ENCODE assay signal across 20 cellular contexts in genomic region chr6:75118925-75119515, GRCh38.
DNase-seq lines count a peak whose midpoint lies in the region; ATAC-seq and TF ChIP-seq lines count a peak whose summit lies in the region.
"Had no signal": no experiment of that assay in that cellular context is flagged by ENCODE, and none has a peak within 500 bp of the region (broad histone marks: within the 10 kb centered on the region; RNA-seq: fewer than 3 reads in every experiment).

No MANE protein-coding gene starts in this region.

- H4K5ac ChIP-seq in IMR-90 (ENCODE audit: low read depth, low read length) = no peak overlapping the region

- no peak overlapping the region for H3K9ac ChIP-seq in IMR-90 (ENCODE audit: low read depth, low read length)

- no peak overlapping the region for H3K56ac ChIP-seq in IMR-90 (ENCODE audit: extremely low read depth, insufficient read depth, low read length)

- H2BK15ac ChIP-seq in IMR-90 (ENCODE audit: low read depth, low read length) = no peak overlapping the region

- DNase-seq in Caki2 (ENCODE audit: low read depth) (peak; percentile 70), IMR-90 (no peak), kidney tubule cell (ENCODE audit: low spot score) (peak; percentile 50), thyroid gland (peak; percentile 27 to 47), T-helper 9 cell (no peak), NCI-H187 (lab: John Stamatoyannopoulos, UW) (no peak)
- DNase-seq: ACHN; C1 segment of cervical spinal cord; CD8-positive, alpha-beta memory T cell; DMS79 treated with DMSO at 0.1 percent for 48 hours; H9; NCI-H1105; NCI-H1694; NCI-H510A; NCI-H748 treated with DMSO at 0.1 percent for 48 hours; NK-92 treated with Interleukin-12 subunit alpha and Interleukin-12 subunit beta, amount 100 ng/mL, for 24 hours; SHP77 had no signal

- no peak overlapping the region for H2AFZ ChIP-seq in IMR-90 (replicated peaks; ENCODE audit: low read length, poor library complexity)

- H4K91ac ChIP-seq in IMR-90 (ENCODE audit: insufficient read depth, low read depth, low read length) = no peak overlapping the region

- no peak overlapping the region for H2AK5ac ChIP-seq in IMR-90 (ENCODE audit: low read depth, low read length)

- no peaks in the 10 kb centered on the region for H3K27me3 ChIP-seq in IMR-90 (ENCODE audit: control insufficient read depth, insufficient read depth, low read length)
- no peaks in the 10 kb centered on the region for H3K27me3 ChIP-seq in thyroid gland

- dilution Hi-C loops in IMR-90 (cut with HindIII; ENCODE audit: low sequenced_read_pairs, unreplicated experiment) = no loop called here

- POLR2A ChIA-PET in IMR-90 (lab: Charles Lee; ENCODE audit: unreplicated experiment) = no interaction called here

- H3K4me3 ChIP-seq in IMR-90 (ENCODE audit: insufficient read depth, low read depth, low read length) (no peak overlapping the region), thyroid gland (replicated peaks in 1 of 3) (no peak overlapping the region)
- H3K4me3 ChIP-seq: SK-N-MC had no signal

- no peak overlapping the region for H3K18ac ChIP-seq in IMR-90 (ENCODE audit: low read depth, low read length)

- peaks cover 8% of the 10 kb centered on the region for H3K9me1 ChIP-seq in IMR-90 (ENCODE audit: insufficient read depth, low read length)

- in situ Hi-C loops in Caki2 (cut with HindIII; ENCODE audit: low pct_unique_long_range_greater_than_20kb, low sequenced_read_pairs) (no loop called here), IMR-90 (cut with MboI; ENCODE audit: low sequenced_read_pairs) (no loop called here)

- no peak for ATAC-seq in IMR-90 (ENCODE audit: low read depth)
- ATAC-seq in GM18873 (IDR thresholded peaks at IDR 0.05; ENCODE audit: low FRiP score, unreplicated experiment) = no peak

- H3K14ac ChIP-seq in IMR-90 (replicated peaks; ENCODE audit: low read depth, low read length) = 0 out of 2 replicates have a peak overlapping the region, but pooled peaks have one; percentile 27

- no peak for TF ChIP-seq CTCF in IMR-90 (conservative IDR thresholded peaks at IDR 0.05; ENCODE audit: low read depth, low read length)
- TF ChIP-seq CTCF in thyroid gland (IDR thresholded peaks at IDR 0.05) = no peak

- no peak for TF ChIP-seq POLR2A in IMR-90 (IDR thresholded peaks at IDR 0.05; ENCODE audit: low read depth, low read length)
- no peak for TF ChIP-seq POLR2A in thyroid gland (IDR thresholded peaks at IDR 0.05)

- H2BK120ac ChIP-seq in IMR-90 (ENCODE audit: low read depth, low read length) = no peak overlapping the region

- H3K36me3 ChIP-seq in IMR-90 (ENCODE audit: control insufficient read depth, insufficient read depth, low read length) (peaks cover 53% of the 10 kb centered on the region), thyroid gland (no peaks in the 10 kb centered on the region)

- no CpG with 5 or more reads among the region's 8 CpGs for WGBS in IMR-90 (ENCODE audit: extremely low coverage in 2 of 2, insufficient read length in 1 of 2), 2 experiments
- 62 to 71% methylated on average over 8 of the region's 8 CpGs for WGBS in thyroid gland, 2 donors

- no peak overlapping the region for H2BK5ac ChIP-seq in IMR-90 (ENCODE audit: low read depth, low read length, poor library complexity, severe bottlenecking)

- no peak for TF ChIP-seq RAD21 in IMR-90 (IDR thresholded peaks at IDR 0.05; ENCODE audit: low read length)

- no peak overlapping the region for H3K4ac ChIP-seq in IMR-90 (ENCODE audit: low read depth, low read length)

- H3K4me2 ChIP-seq in IMR-90 (ENCODE audit: low read depth, low read length) = no peak overlapping the region

- H2BK20ac ChIP-seq in IMR-90 (ENCODE audit: low read depth, low read length) = no peak overlapping the region

- H3K9me3 ChIP-seq in IMR-90 (ENCODE audit: control insufficient read depth, insufficient read depth, low read length) (no peaks in the 10 kb centered on the region), thyroid gland (no peaks in the 10 kb centered on the region)

- H3K27ac ChIP-seq in IMR-90 (ENCODE audit: insufficient read depth, low read length) (no peak overlapping the region; the same call in 1 of the 2 replicates), thyroid gland (no peak overlapping the region)
- H3K27ac ChIP-seq: HL-60, SK-N-MC had no signal

- no peak overlapping the region for H2AK9ac ChIP-seq in IMR-90 (replicated peaks; ENCODE audit: low read depth, low read length, poor library complexity)

- 0 out of 4 replicates have a peak overlapping the region, but pooled peaks of 1 of the 2 experiments have one; percentile 8 for H4K8ac ChIP-seq in IMR-90 (ENCODE audit: low read depth in 2 of 2, low read length in 2 of 2)

- CTCF ChIA-PET in IMR-90 (lab: Yijun Ruan, JAX) = no interaction called here

- peaks cover 6% of the 10 kb centered on the region; the same call in 1 of the 2 replicates for H3K4me1 ChIP-seq in IMR-90 (ENCODE audit: control insufficient read depth, insufficient read depth, low read length)
- peaks cover 0 to 9% of the 10 kb centered on the region in 2 donors for H3K4me1 ChIP-seq in thyroid gland

- BruUV-seq in IMR-90 (replicated peaks; lab: Mats Ljungman, UMichigan) = no TSS peak

- no peaks in the 10 kb centered on the region for H4K20me1 ChIP-seq in IMR-90 (ENCODE audit: insufficient read depth, low read length)

- intact Hi-C loops in IMR-90 (cut with micrococcal nuclease) = no loop called here
- intact Hi-C loops in thyroid gland (cut with DNase I) = no loop called here

- H3K79me1 ChIP-seq in IMR-90 (ENCODE audit: low read depth in 1 of 2, low read length in 2 of 2) = peaks cover 21 to 57% of the 10 kb centered on the region in 2 experiments

- no peak overlapping the region for H3K23ac ChIP-seq in IMR-90 (ENCODE audit: low read depth, low read length)

TF ChIP-seq in IMR-90, 13 proteins besides CTCF, POLR2A, EP300 and RAD21:
- TF ChIP-seq NFE2L2 (IDR thresholded peaks at IDR 0.05; ENCODE audit: low read depth, low read length) (no peak), MAZ (IDR thresholded peaks at IDR 0.05; ENCODE audit: borderline replicate concordance, low read depth, low read length) (no peak), MAFK (IDR thresholded peaks at IDR 0.05; ENCODE audit: low read depth, low read length) (no peak), CEBPB (IDR thresholded peaks at IDR 0.05; ENCODE audit: low read depth, low read length) (no peak), MXI1 (IDR thresholded peaks at IDR 0.05; ENCODE audit: borderline replicate concordance, low read depth, low read length) (no peak), USF2 (IDR thresholded peaks at IDR 0.05; ENCODE audit: low read depth, low read length) (no peak), ELK1 (IDR thresholded peaks at IDR 0.05; ENCODE audit: borderline replicate concordance, low read depth, low read length) (no peak), SMC3 (IDR thresholded peaks at IDR 0.05; ENCODE audit: low read depth, low read length) (no peak), RFX5 (IDR thresholded peaks at IDR 0.05; ENCODE audit: low read depth, low read length) (no peak), BHLHE40 (IDR thresholded peaks at IDR 0.05; ENCODE audit: low read depth, low read length) (no peak), FOS (IDR thresholded peaks at IDR 0.05; ENCODE audit: low read depth, low read length) (no peak), CHD1 (IDR thresholded peaks at IDR 0.05; ENCODE audit: low read depth, low read length) (no peak), RCOR1 (IDR thresholded peaks at IDR 0.05; ENCODE audit: insufficient replicate concordance, low read length) (no peak)

Comparison
In these comparisons a context has a peak if more than half of its experiments do, and no peak if none do; other contexts are left out.
1. DNase-seq: peak in Caki2 (single experiment), kidney tubule cell (single experiment) and thyroid gland (2 of 2); none in IMR-90 (single experiment), T-helper 9 cell (single experiment) and NCI-H187 (0 of 2).